Comparison of ENCODE assay signal across 22 cellular contexts in genomic region chrX:65647801-65648200, GRCh38.
"Had no signal": no experiment of that assay in that cellular context is flagged by ENCODE, and none has a peak within 500 bp of the region (broad histone marks: within the 10 kb centered on the region; RNA-seq: fewer than 3 reads in every experiment).

No MANE protein-coding gene starts in this region.

- H3K27me3 Mint-ChIP-seq: naive thymus-derived CD4-positive, alpha-beta T cell; progenitor cell of endocrine pancreas; stimulated activated naive B cell treated with anti-CD40 and anti-IgM and Interleukin-4, amounts not matched to agents 10 μg/mL and 1 μg/mL and 100 μg/mL, for 72 hours had no signal

- H3K36me3 Mint-ChIP-seq: natural killer cell; neural progenitor cell; stimulated activated naive B cell treated with anti-CD40 and anti-IgM and Interleukin-4, amounts not matched to agents 10 μg/mL and 1 μg/mL and 100 μg/mL, for 72 hours had no signal

- ATAC-seq: naive thymus-derived CD4-positive, alpha-beta T cell; natural killer cell; psoas muscle; right cardiac atrium; right lobe of liver; stimulated activated naive B cell treated with anti-CD40 and anti-IgM and Interleukin-4, amounts not matched to agents 10 μg/mL and 1 μg/mL and 100 μg/mL, for 72 hours had no signal

- H3K4me1 Mint-ChIP-seq: neural progenitor cell had no signal

- DNase-seq: naive thymus-derived CD4-positive, alpha-beta T cell; natural killer cell; occipital lobe; ovary; posterior cingulate gyrus; psoas muscle; right cardiac atrium; right lobe of liver; sigmoid colon; small intestine; stimulated activated CD4-positive, alpha-beta T cell treated with anti-CD3 and anti-CD28 coated beads, Interleukin-15, amount 100 ng/mL, for 24 hours; stimulated activated CD4-positive, alpha-beta T cell treated with anti-CD3 and anti-CD28 coated beads, Interleukin-4, amount 100 ng/mL, for 1 hour; stimulated activated CD4-positive, alpha-beta T cell treated with anti-CD3 and anti-CD28 coated beads, Interleukin-4, amount 100 ng/mL, for 4 hours; stimulated activated CD8-positive, alpha-beta memory T cell treated with anti-CD3 and anti-CD28 coated beads, Interleukin-4, amount 100 ng/mL, for 48 hours; stimulated activated naive B cell treated with anti-CD40 and anti-IgM and Interleukin-4, amounts not matched to agents 10 μg/mL and 1 μg/mL and 100 μg/mL, for 72 hours; stimulated activated naive CD4-positive, alpha-beta T cell treated with Interleukin-2 at 50 U/mL for 16 hours; stomach; thyroid gland; upper lobe of left lung had no signal

- H3K9me3 Mint-ChIP-seq: natural killer cell had no signal

- H3K4me3 Mint-ChIP-seq: naive thymus-derived CD4-positive, alpha-beta T cell; natural killer cell; nephron; neural progenitor cell; stimulated activated naive B cell treated with anti-CD40 and anti-IgM and Interleukin-4, amounts not matched to agents 10 μg/mL and 1 μg/mL and 100 μg/mL, for 72 hours had no signal

- H3K27ac Mint-ChIP-seq: naive thymus-derived CD4-positive, alpha-beta T cell; natural killer cell; nephron; neural progenitor cell; progenitor cell of endocrine pancreas; stimulated activated naive B cell treated with anti-CD40 and anti-IgM and Interleukin-4, amounts not matched to agents 10 μg/mL and 1 μg/mL and 100 μg/mL, for 72 hours had no signal
